Comparison of ENCODE assay signal across 13 cellular contexts in genomic region chr12:92058664-92059063, GRCh38.
DNase-seq lines count a peak whose midpoint lies in the region; ATAC-seq and FAIRE-seq lines count a peak whose summit lies in the region.
"Had no signal": no experiment of that assay in that cellular context is flagged by ENCODE, and none has a peak within 500 bp of the region (broad histone marks: within the 10 kb centered on the region; RNA-seq: fewer than 3 reads in every experiment).

No MANE protein-coding gene starts in this region.

- no peaks in the 10 kb centered on the region for H4K20me1 ChIP-seq in BLaER1

- no peak overlapping the region for H3K9ac ChIP-seq in BLaER1

- peaks cover 44% of the 10 kb centered on the region for H3K4me1 ChIP-seq in BLaER1

- peak overlapping the region; percentile 70 for H3K27ac Mint-ChIP-seq in activated CD8-positive, alpha-beta T cell treated with anti-CD3 and anti-CD28 coated beads, Interleukin-2, amount 10 ng/mL, durations not matched to agents 7 days and 5 days

- peaks cover 9% of the 10 kb centered on the region; the same call in 1 of the 2 replicates for H3K9me3 ChIP-seq in BLaER1

- H3K4me1 Mint-ChIP-seq in activated CD8-positive, alpha-beta T cell treated with anti-CD3 and anti-CD28 coated beads, Interleukin-2, amount 10 ng/mL, durations not matched to agents 7 days and 5 days (ENCODE audit: low read depth) = peaks cover 54% of the 10 kb centered on the region

- no peaks in the 10 kb centered on the region for H3K27me3 ChIP-seq in BLaER1

- ATAC-seq in GM18858 (IDR thresholded peaks at IDR 0.05; ENCODE audit: unreplicated experiment) = peak; percentile 67
- peak; percentile 65 for ATAC-seq in HG02852 (IDR thresholded peaks at IDR 0.05; ENCODE audit: unreplicated experiment)
- peak; percentile 35 for ATAC-seq in activated CD8-positive, alpha-beta T cell treated with anti-CD3 and anti-CD28 coated beads, Interleukin-2, amount 10 ng/mL, durations not matched to agents 7 days and 5 days

- CTCF ChIA-PET in activated CD8-positive, alpha-beta T cell treated with anti-CD3 and anti-CD28 coated beads, Interleukin-2, amount 10 ng/mL, durations not matched to agents 7 days and 5 days (lab: Charles Lee) = no interaction called here

- H3K36me3 ChIP-seq in BLaER1 = no peaks in the 10 kb centered on the region

- H3K9me3 Mint-ChIP-seq in activated CD8-positive, alpha-beta T cell treated with anti-CD3 and anti-CD28 coated beads, Interleukin-2, amount 10 ng/mL, durations not matched to agents 7 days and 5 days (ENCODE audit: insufficient read depth) = no peaks in the 10 kb centered on the region

- peaks cover 19% of the 10 kb centered on the region for H3K36me3 Mint-ChIP-seq in activated CD8-positive, alpha-beta T cell treated with anti-CD3 and anti-CD28 coated beads, Interleukin-2, amount 10 ng/mL, durations not matched to agents 7 days and 5 days (ENCODE audit: low read depth)

- H3K27me3 Mint-ChIP-seq in activated CD8-positive, alpha-beta T cell treated with anti-CD3 and anti-CD28 coated beads, Interleukin-2, amount 10 ng/mL, durations not matched to agents 7 days and 5 days (ENCODE audit: low read depth) = no peaks in the 10 kb centered on the region

- no peak overlapping the region for H3K4me3 ChIP-seq in BLaER1

- H3K4me2 ChIP-seq in BLaER1 = peak overlapping the region; percentile 86

- H3K4me3 Mint-ChIP-seq in activated CD8-positive, alpha-beta T cell treated with anti-CD3 and anti-CD28 coated beads, Interleukin-2, amount 10 ng/mL, durations not matched to agents 7 days and 5 days = no peak overlapping the region

- POLR2A ChIA-PET in activated CD8-positive, alpha-beta T cell treated with anti-CD3 and anti-CD28 coated beads, Interleukin-2, amount 10 ng/mL, durations not matched to agents 7 days and 5 days (lab: Charles Lee) = no interaction called here

- DNase-seq in activated CD8-positive, alpha-beta T cell treated with anti-CD3 and anti-CD28 coated beads, Interleukin-2, amount 10 ng/mL, durations not matched to agents 7 days and 5 days = no peak
- DNase-seq in hepatic stellate cell (ENCODE audit: low spot score) (no peak), DMS114 treated with DMSO at 0.1 percent for 48 hours (lab: John Stamatoyannopoulos, UW; ENCODE audit: unreplicated experiment) (no peak), inferior parietal cortex (ENCODE audit: extremely low spot score) (no peak), frontal cortex (ENCODE audit: low spot score in 2 of 2) (no peak)
- DNase-seq: glutamatergic neuron; NCI-H1092 treated with DMSO at 0.1 percent for 48 hours; NCI-H226; stimulated activated CD4-positive, alpha-beta T cell treated with anti-CD3 and anti-CD28 coated beads, Interleukin-2, amount 100 ng/mL, for 24 hours had no signal

- FAIRE-seq in frontal cortex (lab: Jason Lieb, UNC) = no peak
- FAIRE-seq: GM12892 had no signal

- no peak overlapping the region for H3K27ac ChIP-seq in BLaER1
